1 cellular context compared by ENCODE assay signal in the genomic region with DNA sequence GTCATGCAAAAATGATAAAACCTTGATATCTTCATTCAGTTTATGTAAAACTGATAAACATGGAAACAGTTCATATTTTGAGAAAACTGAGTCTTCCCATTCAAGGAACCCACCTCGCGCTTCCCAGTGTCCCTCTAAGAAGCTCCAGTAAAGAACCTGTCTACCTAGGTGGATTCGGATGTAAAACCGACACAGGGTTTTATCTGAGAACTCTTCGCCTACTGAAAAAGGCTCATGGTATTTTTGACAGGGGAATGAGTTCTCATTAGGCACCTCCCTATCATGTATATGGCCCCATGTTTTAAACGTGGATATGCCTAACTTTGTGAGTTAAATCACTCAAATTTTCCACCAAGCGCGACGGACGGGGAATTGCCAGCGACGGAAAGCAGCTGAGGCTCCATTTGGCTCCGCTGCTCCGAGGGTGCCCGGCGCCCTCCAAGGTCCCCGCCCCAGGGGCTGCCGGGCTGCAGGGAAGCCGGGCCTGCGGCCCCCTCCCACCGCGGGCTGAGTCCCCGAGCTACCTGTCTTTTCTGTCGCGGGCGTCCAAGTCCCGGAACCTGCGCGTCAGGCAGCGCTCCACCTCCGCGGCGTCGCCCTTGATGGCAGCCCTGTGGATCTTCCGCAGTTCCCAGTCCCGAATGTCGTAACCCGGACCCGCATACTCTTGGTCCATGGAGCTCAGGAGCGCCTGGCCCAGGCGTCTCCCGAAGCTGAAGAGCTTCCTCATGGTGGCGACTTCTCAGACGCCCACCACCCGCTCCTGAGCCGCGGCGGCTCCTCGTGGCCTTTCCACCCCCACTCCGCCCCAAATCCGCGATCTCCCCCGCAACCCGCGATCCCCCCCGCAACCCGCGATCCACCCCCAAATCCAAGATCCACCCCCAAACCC.
TF ChIP-seq lines count a peak whose summit lies in the region.

No MANE protein-coding gene starts in this region.

TF ChIP-seq in HepG2, 621 proteins besides CTCF, POLR2A, EP300 and RAD21 (continued from another document):
- TF ChIP-seq ARID4A (CRISPR knock-in tag; IDR thresholded peaks at IDR 0.05; ENCODE audit: borderline replicate concordance) (peak; percentile 6), ZNF292 (CRISPR knock-in tag; IDR thresholded peaks at IDR 0.05; ENCODE audit: borderline replicate concordance, low read depth) (no peak), ARHGAP35 (CRISPR knock-in tag; IDR thresholded peaks at IDR 0.05; ENCODE audit: borderline replicate concordance) (0 out of 2 replicates have a peak, but pooled peaks have one; percentile 27), ZNF556 (CRISPR knock-in tag; IDR thresholded peaks at IDR 0.05; ENCODE audit: borderline replicate concordance) (peak; percentile 8; the same call in 1 of the 2 replicates), ZNF234 (CRISPR knock-in tag; conservative IDR thresholded peaks at IDR 0.05) (0 out of 2 replicates have a peak, but pooled peaks have one; percentile 72), ZFP37 (CRISPR knock-in tag; IDR thresholded peaks at IDR 0.05; ENCODE audit: borderline replicate concordance) (peak; percentile 9; the same call in 1 of the 2 replicates), ZNF501 (CRISPR knock-in tag; IDR thresholded peaks at IDR 0.05) (0 out of 2 replicates have a peak, but pooled peaks have one; percentile 16), PRMT3 (CRISPR knock-in tag; IDR thresholded peaks at IDR 0.05; ENCODE audit: borderline replicate concordance, low read depth) (no peak)
